In genomic region chr1:19946331-19946751, GRCh38 we compare ENCODE assay signal across 32 cellular contexts. TPM values are rescaled to one million over a fixed set of nuclear protein-coding genes. Genes with fewer than 3 reads are reported as not detected.
"Had no signal": no experiment of that assay in that cellular context is flagged by ENCODE, and none has a peak within 500 bp of the region (broad histone marks: within the 10 kb centered on the region; RNA-seq: fewer than 3 reads in every experiment).

No MANE protein-coding gene starts in this region.

- DNase-seq: activated CD4-positive, alpha-beta memory T cell treated with anti-CD3 and anti-CD28 coated beads, Interleukin-2, amount 10 ng/mL, durations not matched to agents 7 days and 5 days; activated CD4-positive, alpha-beta T cell treated with anti-CD3 and anti-CD28 coated beads for 1 hour; activated CD4-positive, alpha-beta T cell treated with anti-CD3 and anti-CD28 coated beads for 4 hours; activated CD4-positive, alpha-beta T cell treated with anti-CD3 and anti-CD28 coated beads, Interleukin-2, amount 10 ng/mL, durations not matched to agents 7 days and 5 days; activated CD4-positive, alpha-beta T cell treated with anti-CD3 and anti-CD28 coated beads, Interleukin-2, amount 50 U/mL, for 4 hours; activated CD8-positive, alpha-beta memory T cell treated with anti-CD3 and anti-CD28 coated beads, Interleukin-2, amount 50 U/mL, for 48 hours; activated gamma-delta T cell; activated naive CD4-positive, alpha-beta T cell; activated naive CD4-positive, alpha-beta T cell treated with anti-CD3 and anti-CD28 coated beads, Interleukin-2, amount 10 ng/mL, durations not matched to agents 7 days and 5 days; activated T-cell treated with anti-CD3 and anti-CD28 coated beads for 4 hours; activated T-cell treated with anti-CD3 and anti-CD28 coated beads, Interleukin-2, amount 50 U/mL, for 24 hours; activated T-cell treated with anti-CD3 and anti-CD28 coated beads, Interleukin-2, amount 50 U/mL, for 72 hours; amygdala; aorta; body of pancreas; caudate nucleus; cortex of kidney; dermis blood vessel endothelial cell; effector CD4-positive, alpha-beta T cell; effector memory CD8-positive, alpha-beta T cell; foreskin keratinocyte; gastrocnemius medialis; glutamatergic neuron; T-helper 2 cell had no signal

- H3K9me3 ChIP-seq: adrenal gland, esophagus muscularis mucosa, gastrocnemius medialis had no signal

- H3K36me3 Mint-ChIP-seq: activated naive CD4-positive, alpha-beta T cell treated with anti-CD3 and anti-CD28 coated beads, Interleukin-2, amount 10 ng/mL, durations not matched to agents 7 days and 5 days; activated naive CD4-positive, alpha-beta T cell treated with anti-CD3 and anti-CD28 coated beads, Interleukin-2, amount 50 U/mL, for 72 hours; WTC11 had no signal

- H3K4me3 ChIP-seq: adrenal gland, body of pancreas, esophagus muscularis mucosa, gastrocnemius medialis had no signal

- H3K4me1 ChIP-seq: esophagus muscularis mucosa, foreskin keratinocyte, gastrocnemius medialis had no signal

- H3K4me3 Mint-ChIP-seq: activated CD4-positive, alpha-beta memory T cell treated with anti-CD3 and anti-CD28 coated beads, Interleukin-2, amount 10 ng/mL, durations not matched to agents 7 days and 5 days; activated CD4-positive, alpha-beta T cell treated with anti-CD3 and anti-CD28 coated beads, Interleukin-2, amount 10 ng/mL, durations not matched to agents 7 days and 5 days; activated naive CD4-positive, alpha-beta T cell treated with anti-CD3 and anti-CD28 coated beads, Interleukin-2, amount 10 ng/mL, durations not matched to agents 7 days and 5 days; activated T-cell treated with anti-CD3 and anti-CD28 coated beads, Interleukin-2, amount 50 U/mL, for 24 hours; activated T-cell treated with anti-CD3 and anti-CD28 coated beads, Interleukin-2, amount 50 U/mL, for 72 hours; effector memory CD8-positive, alpha-beta T cell; WTC11 had no signal

- H3K27me3 ChIP-seq: adrenal gland, body of pancreas, esophagus muscularis mucosa had no signal

- H3K36me3 ChIP-seq: adrenal gland, esophagus muscularis mucosa, gastrocnemius medialis had no signal

- H3K4me1 Mint-ChIP-seq: activated CD4-positive, alpha-beta memory T cell treated with anti-CD3 and anti-CD28 coated beads, Interleukin-2, amount 10 ng/mL, durations not matched to agents 7 days and 5 days; activated CD4-positive, alpha-beta T cell treated with anti-CD3 and anti-CD28 coated beads, Interleukin-2, amount 10 ng/mL, durations not matched to agents 7 days and 5 days; activated naive CD4-positive, alpha-beta T cell treated with anti-CD3 and anti-CD28 coated beads, Interleukin-2, amount 10 ng/mL, durations not matched to agents 7 days and 5 days had no signal

- FAIRE-seq: colon had no signal

- H3K27ac Mint-ChIP-seq: activated CD4-positive, alpha-beta memory T cell treated with anti-CD3 and anti-CD28 coated beads, Interleukin-2, amount 10 ng/mL, durations not matched to agents 7 days and 5 days; activated CD4-positive, alpha-beta T cell treated with anti-CD3 and anti-CD28 coated beads, Interleukin-2, amount 10 ng/mL, durations not matched to agents 7 days and 5 days; activated naive CD4-positive, alpha-beta T cell treated with anti-CD3 and anti-CD28 coated beads, Interleukin-2, amount 10 ng/mL, durations not matched to agents 7 days and 5 days; activated naive CD4-positive, alpha-beta T cell treated with anti-CD3 and anti-CD28 coated beads, Interleukin-2, amount 50 U/mL, for 72 hours; activated T-cell treated with anti-CD3 and anti-CD28 coated beads, Interleukin-2, amount 50 U/mL, for 24 hours; activated T-cell treated with anti-CD3 and anti-CD28 coated beads, Interleukin-2, amount 50 U/mL, for 72 hours; effector memory CD8-positive, alpha-beta T cell; WTC11 had no signal

- H3K9me3 Mint-ChIP-seq: activated CD4-positive, alpha-beta memory T cell treated with anti-CD3 and anti-CD28 coated beads, Interleukin-2, amount 10 ng/mL, durations not matched to agents 7 days and 5 days; activated CD4-positive, alpha-beta T cell treated with anti-CD3 and anti-CD28 coated beads, Interleukin-2, amount 10 ng/mL, durations not matched to agents 7 days and 5 days; activated naive CD4-positive, alpha-beta T cell treated with anti-CD3 and anti-CD28 coated beads, Interleukin-2, amount 10 ng/mL, durations not matched to agents 7 days and 5 days; activated naive CD4-positive, alpha-beta T cell treated with anti-CD3 and anti-CD28 coated beads, Interleukin-2, amount 50 U/mL, for 72 hours; activated T-cell treated with anti-CD3 and anti-CD28 coated beads, Interleukin-2, amount 50 U/mL, for 24 hours; activated T-cell treated with anti-CD3 and anti-CD28 coated beads, Interleukin-2, amount 50 U/mL, for 72 hours; effector memory CD8-positive, alpha-beta T cell had no signal

- H3K27ac ChIP-seq: adrenal gland, body of pancreas, esophagus muscularis mucosa, foreskin keratinocyte, gastrocnemius medialis, VCaP had no signal

- ATAC-seq: activated T-cell treated with anti-CD3 and anti-CD28 coated beads, Interleukin-2, amount 50 U/mL, for 72 hours; body of pancreas; effector memory CD8-positive, alpha-beta T cell; foreskin keratinocyte; gastrocnemius medialis; WTC11 had no signal

RNA-seq across cellular contexts. Expression of gene PLA2G2E, which starts 22.9 kb away (rescaled TPM):
- total RNA-seq: activated CD4-positive, alpha-beta memory T cell treated with anti-CD3 and anti-CD28 coated beads, Interleukin-2, amount 10 ng/mL, durations not matched to agents 7 days and 5 days; activated CD4-positive, alpha-beta T cell treated with anti-CD3 and anti-CD28 coated beads, Interleukin-2, amount 10 ng/mL, durations not matched to agents 7 days and 5 days; activated naive CD4-positive, alpha-beta T cell treated with anti-CD3 and anti-CD28 coated beads, Interleukin-2, amount 50 U/mL, for 72 hours; activated T-cell treated with anti-CD3 and anti-CD28 coated beads, Interleukin-2, amount 50 U/mL, for 72 hours; adrenal gland; aorta; body of pancreas; chondrocyte; dermis blood vessel endothelial cell; esophagus muscularis mucosa; foreskin keratinocyte; gastrocnemius medialis; T-helper 1 cell treated with Interleukin-12 subunit alpha and Interleukin-12 subunit beta and Interleukin-4 antibody, amounts not matched to agents 30 ng/mL and 1 ng/mL, for 36 hours; WTC11 had no signal
- polyA plus RNA-seq: adrenal gland, aorta, foreskin keratinocyte had no signal

RNA-seq across cellular contexts. Expression of gene PLA2G2A, which starts 33.1 kb away (rescaled TPM):
- total RNA-seq: activated CD4-positive, alpha-beta memory T cell treated with anti-CD3 and anti-CD28 coated beads, Interleukin-2, amount 10 ng/mL, durations not matched to agents 7 days and 5 days; activated CD4-positive, alpha-beta T cell treated with anti-CD3 and anti-CD28 coated beads, Interleukin-2, amount 10 ng/mL, durations not matched to agents 7 days and 5 days; activated naive CD4-positive, alpha-beta T cell treated with anti-CD3 and anti-CD28 coated beads, Interleukin-2, amount 50 U/mL, for 72 hours; activated T-cell treated with anti-CD3 and anti-CD28 coated beads, Interleukin-2, amount 50 U/mL, for 72 hours; chondrocyte; dermis blood vessel endothelial cell; foreskin keratinocyte; T-helper 1 cell treated with Interleukin-12 subunit alpha and Interleukin-12 subunit beta and Interleukin-4 antibody, amounts not matched to agents 30 ng/mL and 1 ng/mL, for 36 hours had no signal
- polyA plus RNA-seq: foreskin keratinocyte had no signal
